In the genomic region with DNA sequence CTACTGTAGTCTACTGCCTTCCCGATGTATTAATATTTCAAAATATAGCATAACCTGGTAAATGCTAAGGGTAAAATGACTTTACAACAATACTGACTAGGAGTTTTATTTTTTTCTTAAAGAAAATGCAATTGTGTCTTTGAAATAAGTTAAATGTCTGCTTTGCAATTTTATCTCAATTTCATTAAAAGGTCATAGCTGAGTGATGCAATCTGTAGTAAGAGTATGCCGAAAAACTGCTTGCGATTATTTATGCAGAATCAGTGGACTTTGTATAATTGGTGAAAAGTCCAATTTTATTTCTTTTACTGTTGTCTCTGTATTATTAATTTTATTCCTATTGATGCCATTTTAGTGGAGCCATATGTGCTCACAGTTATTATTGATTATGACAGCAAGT, we compare ENCODE assay signal across 7 cellular contexts.
"Had no signal": no experiment of that assay in that cellular context is flagged by ENCODE, and none has a peak within 500 bp of the region (broad histone marks: within the 10 kb centered on the region; RNA-seq: fewer than 3 reads in every experiment).

No MANE protein-coding gene starts in this region.

- ATAC-seq: GM12878 had no signal

- H3K4me3 ChIP-seq: GM12878 had no signal

- DNase-seq: GDM1, GF-D8 had no signal

- FAIRE-seq: GM12878, GM12891, GM12892, GM18507, GM19239 had no signal
